In genomic region chr12:53095596-53095895, GRCh38 we compare ENCODE assay signal across 12 cellular contexts. TPM values are rescaled to one million over a fixed set of nuclear protein-coding genes. Genes with fewer than 3 reads are reported as not detected.
A peak's percentile ranks its signal among the peaks of the same experiment; 100 is the strongest.
DNase-seq lines count a peak whose midpoint lies in the region; ATAC-seq, FAIRE-seq and TF ChIP-seq lines count a peak whose summit lies in the region.
"Not testable (repeated sequence)": the region's sequence is repeated elsewhere in the genome, so short reads cannot be mapped to it uniquely, and the experiment has no call there.
"Had no signal": no experiment of that assay in that cellular context is flagged by ENCODE, and none has a peak within 500 bp of the region (broad histone marks: within the 10 kb centered on the region; RNA-seq: fewer than 3 reads in every experiment).

No MANE protein-coding gene starts in this region.

- not testable (repeated sequence) for TF ChIP-seq RAD21 in HepG2 (CRISPR knock-in tag; IDR thresholded peaks at IDR 0.05)

- WGBS in GM23248 (ENCODE audit: low coverage in 1 of 2, low lambda C conversion rate in 2 of 2, missing lambda C conversion rate in 2 of 2), 2 experiments, result 97 to 100% methylated on average over 3 of the region's 3 CpGs
- 74% methylated on average over 3 of the region's 3 CpGs for WGBS in HepG2 (ENCODE audit: low lambda C conversion rate)
- 96 to 100% methylated on average over 3 of the region's 3 CpGs for WGBS in tibial nerve, 2 donors

- not testable (repeated sequence) for TF ChIP-seq CTCF in coronary artery (IDR thresholded peaks at IDR 0.05); HepG2 (CRISPR knock-in tag; IDR thresholded peaks at IDR 0.05); gastrocnemius medialis (IDR thresholded peaks at IDR 0.05 in 4 of 5, conservative IDR thresholded peaks at IDR 0.05 in 1 of 5); tibial nerve (IDR thresholded peaks at IDR 0.05)

- H3K36me3 Mint-ChIP-seq in activated CD4-positive, alpha-beta memory T cell treated with anti-CD3 and anti-CD28 coated beads for 36 hours, result not testable (repeated sequence)

- peaks cover 21% of the 10 kb centered on the region for H3K4me1 ChIP-seq in GM23248 (ENCODE audit: insufficient read depth)
- peaks cover 63% of the 10 kb centered on the region for H3K4me1 ChIP-seq in HepG2 (ENCODE audit: insufficient read depth, low read length)
- H3K4me1 ChIP-seq in gastrocnemius medialis, result peaks cover 12 to 21% of the 10 kb centered on the region in 2 donors
- peaks cover 0 to 66% (median 27%) of the 10 kb centered on the region in 4 donors for H3K4me1 ChIP-seq in tibial nerve

- H3K9ac ChIP-seq in GM23248, result peak overlapping the region; percentile 93
- H3K9ac ChIP-seq in HepG2 (ENCODE audit: insufficient read depth, low read depth, low read length), result not testable (repeated sequence)

- TF ChIP-seq POLR2A in HepG2 (IDR thresholded peaks at IDR 0.05; ENCODE audit: insufficient read depth in 1 of 2, low read depth in 2 of 2, low read length in 2 of 2); gastrocnemius medialis (IDR thresholded peaks at IDR 0.05); tibial nerve (IDR thresholded peaks at IDR 0.05): not testable (repeated sequence)

- FAIRE-seq in HepG2 (lab: Jason Lieb, UNC), result not testable (repeated sequence)

- not testable (repeated sequence) for H3K9me3 ChIP-seq in GM23248 (ENCODE audit: low read depth); HepG2 (ENCODE audit: low read length); gastrocnemius medialis; tibial nerve

- in situ Hi-C loops in GM23248 (cut with MboI); HepG2 (cut with HindIII; ENCODE audit: extremely low pct_ligation_motif_present, low pct_unique_long_range_greater_than_20kb); gastrocnemius medialis (cut with MboI; ENCODE audit: low sequenced_read_pairs in 4 of 4): not testable (repeated sequence)

- intact Hi-C loops in activated CD4-positive, alpha-beta memory T cell treated with anti-CD3 and anti-CD28 coated beads for 36 hours (cut with micrococcal nuclease), result loop anchor here (5.0 kb wide), 1 partner anchor 107 kb away; no protein-coding TSS in a partner anchor
- intact Hi-C loops in cardiac septum (cut with DNase I); HepG2 (cut with micrococcal nuclease; ENCODE audit: unreplicated experiment): not testable (repeated sequence)
- intact Hi-C loops in gastrocnemius medialis (cut with DNase I; ENCODE audit: low total_unique reads), result loop anchor here (5.0 kb wide), 1 partner anchor 208 kb away; no protein-coding TSS in a partner anchor

- not testable (repeated sequence) for H2AFZ ChIP-seq in GM23248; HepG2 (ENCODE audit: low read length)

- POLR2A ChIA-PET in activated CD4-positive, alpha-beta memory T cell treated with anti-CD3 and anti-CD28 coated beads for 36 hours (lab: Charles Lee); HepG2 (lab: Yijun Ruan, JAX): not testable (repeated sequence)

- H3K27ac ChIP-seq in GM23248 (peak overlapping the region; percentile 97), coronary artery (peak overlapping the region; percentile 93 to 99), gastrocnemius medialis (peak overlapping the region in 3 of 4 donors; percentile 69 to 81 (median 80)), tibial nerve (peak overlapping the region in 3 of 4 donors; percentile 64 to 94 (median 93))
- not testable (repeated sequence) for H3K27ac ChIP-seq in HepG2 (ENCODE audit: extremely low read length, insufficient read depth, low read length)

- H3K9me2 ChIP-seq in GM23248 (ENCODE audit: insufficient read depth), result not testable (repeated sequence)

- CTCF ChIA-PET in activated CD4-positive, alpha-beta memory T cell treated with anti-CD3 and anti-CD28 coated beads for 36 hours (lab: Charles Lee), result interaction anchor here (6.0 kb wide), 1 partner anchor 30 kb away, joined by 41 read pairs; no protein-coding TSS in a partner anchor
- CTCF ChIA-PET in HepG2 (lab: Yijun Ruan, JAX; ENCODE audit: low intra/inter-chr PET ratio, low total read pairs), result not testable (repeated sequence)

- ATAC-seq in HepG2, gastrocnemius medialis: not testable (repeated sequence)

- peaks cover 42% of the 10 kb centered on the region for H3F3A ChIP-seq in GM23248 (ENCODE audit: insufficient read depth)

- not testable (repeated sequence) for H3K27me3 Mint-ChIP-seq in activated CD4-positive, alpha-beta memory T cell treated with anti-CD3 and anti-CD28 coated beads for 36 hours

- H3K4me3 Mint-ChIP-seq in activated CD4-positive, alpha-beta memory T cell treated with anti-CD3 and anti-CD28 coated beads for 36 hours, result not testable (repeated sequence)

- not testable (repeated sequence) for H3K4me3 ChIP-seq in GM23248; coronary artery; HepG2 (replicated peaks in 1 of 3; ENCODE audit: insufficient read depth in 1 of 3, low read depth in 2 of 3, low read length in 3 of 3); gastrocnemius medialis
- peak overlapping the region in 1 of 4 donors; percentile 85 for H3K4me3 ChIP-seq in tibial nerve

- peak overlapping the region; percentile 39 for H3K27ac Mint-ChIP-seq in activated CD4-positive, alpha-beta memory T cell treated with anti-CD3 and anti-CD28 coated beads for 36 hours

- H3K4me2 ChIP-seq in GM23248 (ENCODE audit: unreplicated experiment), result peak overlapping the region; percentile 91
- not testable (repeated sequence) for H3K4me2 ChIP-seq in HepG2 (ENCODE audit: low read depth, low read length)

- not testable (repeated sequence) for TF ChIP-seq EP300 in HepG2 (IDR thresholded peaks at IDR 0.05; ENCODE audit: low read depth in 2 of 2, low read length in 2 of 2); HepG2 (CRISPR knock-in tag; IDR thresholded peaks at IDR 0.05; ENCODE audit: borderline replicate concordance); tibial nerve (IDR thresholded peaks at IDR 0.05)

- DNase-seq in GM23248; activated CD4-positive, alpha-beta memory T cell treated with anti-CD3 and anti-CD28 coated beads for 36 hours; coronary artery (ENCODE audit: low spot score); HepG2 (ENCODE audit: low spot score); gastrocnemius medialis; tibial nerve (ENCODE audit: low spot score in 2 of 2): not testable (repeated sequence)
- DNase-seq in cardiac septum (ENCODE audit: low spot score), result peak; percentile 54

- H3K27me3 ChIP-seq in GM23248 (replicated peaks; ENCODE audit: insufficient read depth); gastrocnemius medialis; tibial nerve: not testable (repeated sequence)
- peaks cover 0 to 19% of the 10 kb centered on the region in 2 experiments; a peak in 3 of 5 replicates for H3K27me3 ChIP-seq in HepG2 (ENCODE audit: control insufficient read depth in 1 of 2, insufficient read depth in 2 of 2, low read length in 2 of 2)

- not testable (repeated sequence) for BruUV-seq in HepG2 (replicated peaks; lab: Mats Ljungman, UMichigan)

- not testable (repeated sequence) for H3K9me3 Mint-ChIP-seq in activated CD4-positive, alpha-beta memory T cell treated with anti-CD3 and anti-CD28 coated beads for 36 hours

- peaks cover 11% of the 10 kb centered on the region; the same call in 1 of the 2 replicates for H3K79me2 ChIP-seq in GM23248 (ENCODE audit: insufficient read depth)
- not testable (repeated sequence) for H3K79me2 ChIP-seq in HepG2 (ENCODE audit: insufficient read depth, low read length)

- H4K20me1 ChIP-seq in GM23248 (ENCODE audit: insufficient read depth); HepG2 (ENCODE audit: insufficient read depth, low read length): not testable (repeated sequence)

- peaks cover 22% of the 10 kb centered on the region for H3K4me1 Mint-ChIP-seq in activated CD4-positive, alpha-beta memory T cell treated with anti-CD3 and anti-CD28 coated beads for 36 hours (ENCODE audit: low read depth)

- not testable (repeated sequence) for H3K36me3 ChIP-seq in GM23248 (ENCODE audit: low read depth); HepG2 (replicated peaks in 1 of 2; ENCODE audit: control insufficient read depth in 1 of 2, insufficient read depth in 2 of 2, low read length in 2 of 2); gastrocnemius medialis; tibial nerve

RNA-seq across cellular contexts. Expression of gene IGFBP6, which starts 1.9 kb away (rescaled TPM):
- total RNA-seq in GM23248 (2014; rRNA removed; shearing (Covaris generic)), result 1,132 and 1,614 TPM in 2 replicates
- polyA plus RNA-seq in GM23248 (2016; fragmentation: Nextera tagmentation; extraction: Ambion mirVana), result 1,827 and 1,899 TPM in 2 replicates
- 1 to 10 TPM; 4.1 to 4.9 TPM for total RNA-seq in activated CD4-positive, alpha-beta memory T cell treated with anti-CD3 and anti-CD28 coated beads for 36 hours
- 42.3 TPM for total RNA-seq in cardiac septum
- total RNA-seq in HepG2 (2016; rRNA removed; fragmentation: Illumina TruSeq; extraction: Trizol), result 2.1 and 3.9 TPM in 2 replicates
- total RNA-seq in HepG2 (2016; cell fraction: cytosol; rRNA removed; fragmentation: Illumina TruSeq; extraction: Trizol; ENCODE audit: low read depth), result 5.3 and 5.9 TPM in 2 replicates
- 2.5 and 4.7 TPM in 2 replicates for total RNA-seq in HepG2 (2016; cell fraction: insoluble cytoplasmic fraction; rRNA removed; fragmentation: Illumina TruSeq; extraction: Trizol)
- total RNA-seq in HepG2 (2016; cell fraction: membrane; rRNA removed; fragmentation: Illumina TruSeq; extraction: Trizol), result 3.3 and 3.5 TPM in 2 replicates
- total RNA-seq in HepG2 (2016; cell fraction: nucleus; rRNA removed; fragmentation: Illumina TruSeq; extraction: Trizol), result 1.9 and 3.2 TPM in 2 replicates
- polyA plus RNA-seq in HepG2 (2011; rRNA removed), result 22.6 and 25.2 TPM in 2 replicates
- polyA plus RNA-seq in HepG2 (2011; cell fraction: cytosol; rRNA removed), result 19.0 and 41.0 TPM in 2 replicates
- 8.4 and 9.6 TPM in 2 replicates for polyA plus RNA-seq in HepG2 (2011; cell fraction: nucleus; rRNA removed)
- polyA plus RNA-seq in HepG2 (2012), result 3.4 and 4.6 TPM in 2 replicates
- 4.2 and 5.7 TPM in 2 replicates for polyA plus RNA-seq in HepG2 (2016; cell fraction: cytosol; fragmentation: Illumina TruSeq; extraction: Trizol; ENCODE audit: low read depth)
- polyA plus RNA-seq in HepG2 (2016; cell fraction: insoluble cytoplasmic fraction; fragmentation: Illumina TruSeq; extraction: Trizol; ENCODE audit: low read depth), result 2.0 and 2.4 TPM in 2 replicates
- polyA plus RNA-seq in HepG2 (2016; cell fraction: membrane; fragmentation: Illumina TruSeq; extraction: Trizol; ENCODE audit: low read depth), result 3.2 and 3.8 TPM in 2 replicates
- polyA plus RNA-seq in HepG2 (2016; cell fraction: nucleus; fragmentation: Illumina TruSeq; extraction: Trizol; ENCODE audit: insufficient read depth, low read depth), result 5.4 and 7.5 TPM in 2 replicates
- polyA minus RNA-seq in HepG2 (2011; rRNA and poly(A)+ RNA removed; ENCODE audit: low replicate concordance), result 9.0 and 27.1 TPM in 2 replicates
- 8.7 and 9.5 TPM in 2 replicates for polyA minus RNA-seq in HepG2 (2011; cell fraction: cytosol; rRNA and poly(A)+ RNA removed)
- polyA minus RNA-seq in HepG2 (2011; cell fraction: nucleus; rRNA and poly(A)+ RNA removed), result 0.77 and 1.6 TPM in 2 replicates
- 100 to 1,000 TPM in 1 of 4 donors, 10 to 100 TPM in 3; 67.3 to 143 (median 77.4) TPM for total RNA-seq in gastrocnemius medialis
- 1,000 to 10,000 TPM; 1,043 to 8,473 (median 5,787) TPM for total RNA-seq in tibial nerve

RNA-seq across cellular contexts. Expression of gene SOAT2, which starts 7.7 kb away (rescaled TPM):
- total RNA-seq in GM23248 (2014; rRNA removed; shearing (Covaris generic)), result not detected in 2 replicates
- polyA plus RNA-seq in GM23248 (2016; fragmentation: Nextera tagmentation; extraction: Ambion mirVana), result 0.33 and 0.43 TPM in 2 replicates
- 1 to 10 TPM; 1.1 to 1.5 TPM for total RNA-seq in activated CD4-positive, alpha-beta memory T cell treated with anti-CD3 and anti-CD28 coated beads for 36 hours
- not detected for total RNA-seq in cardiac septum
- total RNA-seq in HepG2 (2016; rRNA removed; fragmentation: Illumina TruSeq; extraction: Trizol), result 6.1 and 14.9 TPM in 2 replicates
- total RNA-seq in HepG2 (2016; cell fraction: cytosol; rRNA removed; fragmentation: Illumina TruSeq; extraction: Trizol; ENCODE audit: low read depth), result 1.3 and 1.6 TPM in 2 replicates
- total RNA-seq in HepG2 (2016; cell fraction: insoluble cytoplasmic fraction; rRNA removed; fragmentation: Illumina TruSeq; extraction: Trizol), result 5.1 and 14.3 TPM in 2 replicates
- total RNA-seq in HepG2 (2016; cell fraction: membrane; rRNA removed; fragmentation: Illumina TruSeq; extraction: Trizol), result 3.9 and 5.2 TPM in 2 replicates
- total RNA-seq in HepG2 (2016; cell fraction: nucleus; rRNA removed; fragmentation: Illumina TruSeq; extraction: Trizol), result 20.7 and 23.6 TPM in 2 replicates
- polyA plus RNA-seq in HepG2 (2011; rRNA removed), result 108 and 131 TPM in 2 replicates
- 102 and 125 TPM in 2 replicates for polyA plus RNA-seq in HepG2 (2011; cell fraction: cytosol; rRNA removed)
- polyA plus RNA-seq in HepG2 (2011; cell fraction: nucleus; rRNA removed), result 476 and 502 TPM in 2 replicates
- 40.7 and 74.1 TPM in 2 replicates for polyA plus RNA-seq in HepG2 (2012)
- 2.1 and 3.1 TPM in 2 replicates for polyA plus RNA-seq in HepG2 (2016; cell fraction: cytosol; fragmentation: Illumina TruSeq; extraction: Trizol; ENCODE audit: low read depth)
- 8.4 and 8.5 TPM in 2 replicates for polyA plus RNA-seq in HepG2 (2016; cell fraction: insoluble cytoplasmic fraction; fragmentation: Illumina TruSeq; extraction: Trizol; ENCODE audit: low read depth)
- 3.3 and 4.5 TPM in 2 replicates for polyA plus RNA-seq in HepG2 (2016; cell fraction: membrane; fragmentation: Illumina TruSeq; extraction: Trizol; ENCODE audit: low read depth)
- polyA plus RNA-seq in HepG2 (2016; cell fraction: nucleus; fragmentation: Illumina TruSeq; extraction: Trizol; ENCODE audit: insufficient read depth, low read depth), result 40.5 and 42.0 TPM in 2 replicates
- 0.16 and 255 TPM in 2 replicates for polyA minus RNA-seq in HepG2 (2011; rRNA and poly(A)+ RNA removed; ENCODE audit: low replicate concordance)
- 39.8 and 42.8 TPM in 2 replicates for polyA minus RNA-seq in HepG2 (2011; cell fraction: cytosol; rRNA and poly(A)+ RNA removed)
- polyA minus RNA-seq in HepG2 (2011; cell fraction: nucleus; rRNA and poly(A)+ RNA removed), result 79.3 and 125 TPM in 2 replicates
- not detected for total RNA-seq in gastrocnemius medialis
- total RNA-seq in tibial nerve, result 1 to 10 TPM in 1 of 4 donors, under 1 TPM in 3; 0.30 to 2.9 (median 0.72) TPM
- total RNA-seq: A172, Daoy, HT1080, NCI-H460, Right ventricle myocardium superior had no signal

RNA-seq across cellular contexts. Expression of gene SPRYD3, which starts 16.4 kb away (rescaled TPM):
- 42.5 and 48.7 TPM in 2 replicates for total RNA-seq in GM23248 (2014; rRNA removed; shearing (Covaris generic))
- polyA plus RNA-seq in GM23248 (2016; fragmentation: Nextera tagmentation; extraction: Ambion mirVana) (54.7 and 55.5 TPM in 2 replicates), HepG2 (2011; rRNA removed) (9.2 and 10.7 TPM in 2 replicates)
- total RNA-seq in activated CD4-positive, alpha-beta memory T cell treated with anti-CD3 and anti-CD28 coated beads for 36 hours, result 10 to 100 TPM; 32.8 to 35.4 TPM
- total RNA-seq in cardiac septum (63.5 TPM), HepG2 (2016; rRNA removed; fragmentation: Illumina TruSeq; extraction: Trizol) (9.0 and 9.2 TPM in 2 replicates), gastrocnemius medialis (10 to 100 TPM; 15.9 to 29.5 (median 25.5) TPM), tibial nerve (10 to 100 TPM; 51.8 to 57.0 (median 54.3) TPM)
- 0.79 and 1.3 TPM in 2 replicates for total RNA-seq in HepG2 (2016; cell fraction: cytosol; rRNA removed; fragmentation: Illumina TruSeq; extraction: Trizol; ENCODE audit: low read depth)
- total RNA-seq in HepG2 (2016; cell fraction: insoluble cytoplasmic fraction; rRNA removed; fragmentation: Illumina TruSeq; extraction: Trizol), result 7.9 and 8.6 TPM in 2 replicates
- total RNA-seq in HepG2 (2016; cell fraction: membrane; rRNA removed; fragmentation: Illumina TruSeq; extraction: Trizol), result 2.8 and 3.1 TPM in 2 replicates
- 5.1 and 5.3 TPM in 2 replicates for total RNA-seq in HepG2 (2016; cell fraction: nucleus; rRNA removed; fragmentation: Illumina TruSeq; extraction: Trizol)
- polyA plus RNA-seq in HepG2 (2011; cell fraction: cytosol; rRNA removed), result 11.7 and 12.2 TPM in 2 replicates
- polyA plus RNA-seq in HepG2 (2011; cell fraction: nucleus; rRNA removed), result 12.1 and 12.6 TPM in 2 replicates
- 6.0 and 9.7 TPM in 2 replicates for polyA plus RNA-seq in HepG2 (2012)
- 0.86 and 1.1 TPM in 2 replicates for polyA plus RNA-seq in HepG2 (2016; cell fraction: cytosol; fragmentation: Illumina TruSeq; extraction: Trizol; ENCODE audit: low read depth)
- 11.6 and 12.5 TPM in 2 replicates for polyA plus RNA-seq in HepG2 (2016; cell fraction: insoluble cytoplasmic fraction; fragmentation: Illumina TruSeq; extraction: Trizol; ENCODE audit: low read depth)
- 2.0 and 3.3 TPM in 2 replicates for polyA plus RNA-seq in HepG2 (2016; cell fraction: membrane; fragmentation: Illumina TruSeq; extraction: Trizol; ENCODE audit: low read depth)
- 7.6 and 8.3 TPM in 2 replicates for polyA plus RNA-seq in HepG2 (2016; cell fraction: nucleus; fragmentation: Illumina TruSeq; extraction: Trizol; ENCODE audit: insufficient read depth, low read depth)
- polyA minus RNA-seq in HepG2 (2011; rRNA and poly(A)+ RNA removed; ENCODE audit: low replicate concordance), result 27.5 and 69.5 TPM in 2 replicates
- 8.3 and 10.6 TPM in 2 replicates for polyA minus RNA-seq in HepG2 (2011; cell fraction: cytosol; rRNA and poly(A)+ RNA removed)
- polyA minus RNA-seq in HepG2 (2011; cell fraction: nucleus; rRNA and poly(A)+ RNA removed), result 9.5 and 12.8 TPM in 2 replicates

RNA-seq across cellular contexts. Expression of gene TNS2, which starts 45.7 kb away (rescaled TPM):
- total RNA-seq in GM23248 (2014; rRNA removed; shearing (Covaris generic)), result 41.6 and 48.6 TPM in 2 replicates
- polyA plus RNA-seq in GM23248 (2016; fragmentation: Nextera tagmentation; extraction: Ambion mirVana), result 24.1 and 26.1 TPM in 2 replicates
- total RNA-seq in activated CD4-positive, alpha-beta memory T cell treated with anti-CD3 and anti-CD28 coated beads for 36 hours, result 1 to 10 TPM; 1.8 to 2.4 TPM
- total RNA-seq in cardiac septum, result 99.3 TPM
- total RNA-seq in HepG2 (2016; rRNA removed; fragmentation: Illumina TruSeq; extraction: Trizol), result 3.2 and 8.9 TPM in 2 replicates
- 3.1 and 5.0 TPM in 2 replicates for total RNA-seq in HepG2 (2016; cell fraction: cytosol; rRNA removed; fragmentation: Illumina TruSeq; extraction: Trizol; ENCODE audit: low read depth)
- total RNA-seq in HepG2 (2016; cell fraction: insoluble cytoplasmic fraction; rRNA removed; fragmentation: Illumina TruSeq; extraction: Trizol), result 2.8 and 9.5 TPM in 2 replicates
- total RNA-seq in HepG2 (2016; cell fraction: membrane; rRNA removed; fragmentation: Illumina TruSeq; extraction: Trizol), result 3.1 and 3.8 TPM in 2 replicates
- 13.3 and 14.8 TPM in 2 replicates for total RNA-seq in HepG2 (2016; cell fraction: nucleus; rRNA removed; fragmentation: Illumina TruSeq; extraction: Trizol)
- polyA plus RNA-seq in HepG2 (2011; rRNA removed), result 18.0 and 20.4 TPM in 2 replicates
- polyA plus RNA-seq in HepG2 (2011; cell fraction: cytosol; rRNA removed), result 3.9 and 6.8 TPM in 2 replicates
- polyA plus RNA-seq in HepG2 (2011; cell fraction: nucleus; rRNA removed), result 181 and 258 TPM in 2 replicates
- polyA plus RNA-seq in HepG2 (2012), result 13.0 and 15.3 TPM in 2 replicates
- 0.96 and 1.4 TPM in 2 replicates for polyA plus RNA-seq in HepG2 (2016; cell fraction: cytosol; fragmentation: Illumina TruSeq; extraction: Trizol; ENCODE audit: low read depth)
- 5.7 and 8.2 TPM in 2 replicates for polyA plus RNA-seq in HepG2 (2016; cell fraction: insoluble cytoplasmic fraction; fragmentation: Illumina TruSeq; extraction: Trizol; ENCODE audit: low read depth)
- polyA plus RNA-seq in HepG2 (2016; cell fraction: membrane; fragmentation: Illumina TruSeq; extraction: Trizol; ENCODE audit: low read depth), result 2.0 and 4.2 TPM in 2 replicates
- 34.1 and 49.0 TPM in 2 replicates for polyA plus RNA-seq in HepG2 (2016; cell fraction: nucleus; fragmentation: Illumina TruSeq; extraction: Trizol; ENCODE audit: insufficient read depth, low read depth)
- 34.0 and 38.3 TPM in 2 replicates for polyA minus RNA-seq in HepG2 (2011; rRNA and poly(A)+ RNA removed; ENCODE audit: low replicate concordance)
- polyA minus RNA-seq in HepG2 (2011; cell fraction: cytosol; rRNA and poly(A)+ RNA removed), result 9.9 and 10.3 TPM in 2 replicates
- 63.8 and 80.3 TPM in 2 replicates for polyA minus RNA-seq in HepG2 (2011; cell fraction: nucleus; rRNA and poly(A)+ RNA removed)
- total RNA-seq in gastrocnemius medialis, result 100 to 1,000 TPM in 1 of 4 donors, 10 to 100 TPM in 3; 74.4 to 114 (median 91.9) TPM
- total RNA-seq in tibial nerve, result 100 to 1,000 TPM; 411 to 653 (median 546) TPM
